In the genomic region with DNA sequence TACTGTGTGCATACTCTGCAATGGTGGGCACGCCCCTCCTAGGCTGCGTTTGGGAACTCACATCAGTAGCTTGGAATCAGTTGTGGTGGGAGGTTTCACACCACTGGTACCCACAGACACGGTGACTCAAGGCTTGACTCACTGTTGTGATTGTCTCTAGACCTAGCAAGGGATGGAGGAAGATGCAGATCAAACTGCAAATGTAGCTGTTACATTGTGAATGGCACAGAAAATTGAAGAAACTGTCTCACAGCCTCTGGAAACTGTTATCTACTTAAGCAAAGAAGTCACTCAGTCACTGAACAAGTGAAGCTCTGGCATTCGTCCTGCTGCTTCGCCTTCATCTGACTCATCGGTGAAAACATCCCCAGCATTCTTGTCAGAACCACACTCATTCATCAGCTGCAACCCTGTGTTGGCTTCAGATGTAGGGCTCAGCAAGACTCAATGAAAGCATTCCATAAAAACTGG, we compare ENCODE assay signal across 8 cellular contexts. TPM values are rescaled to one million over a fixed set of nuclear protein-coding genes. Genes with fewer than 3 reads are reported as not detected.
DNase-seq lines count a peak whose midpoint lies in the region; ATAC-seq, FAIRE-seq and TF ChIP-seq lines count a peak whose summit lies in the region.

No MANE protein-coding gene starts in this region.

- DNase-seq in LHCN-M2 (ENCODE audit: low read depth) = peak; percentile 96
- DNase-seq in activated CD8-positive, alpha-beta memory T cell treated with anti-CD3 and anti-CD28 coated beads, Interleukin-2, amount 10 ng/mL, durations not matched to agents 7 days and 5 days = peak; percentile 95
- peak; percentile 97 to 99 for DNase-seq in fibroblast of lung (ENCODE audit: low read depth in 2 of 2)
- DNase-seq in stimulated activated CD4-positive, alpha-beta T cell treated with anti-CD3 and anti-CD28 coated beads, Interleukin-2, amount 100 ng/mL, for 48 hours = peak; percentile 61 to 66
- no peak for DNase-seq in frontal cortex (ENCODE audit: low spot score in 2 of 2)
- DNase-seq in HEK293T (ENCODE audit: extremely low spot score) = no peak

- peaks cover 65% of the 10 kb centered on the region for H3K4me1 Mint-ChIP-seq in activated CD8-positive, alpha-beta memory T cell treated with anti-CD3 and anti-CD28 coated beads, Interleukin-2, amount 10 ng/mL, durations not matched to agents 7 days and 5 days

- H3K27ac Mint-ChIP-seq in activated CD8-positive, alpha-beta memory T cell treated with anti-CD3 and anti-CD28 coated beads, Interleukin-2, amount 10 ng/mL, durations not matched to agents 7 days and 5 days = peak overlapping the region; percentile 73

- H3K4me2 ChIP-seq in fibroblast of lung (ENCODE audit: extremely low read depth, insufficient read depth, low read length) = peak overlapping the region; percentile 52

- no peaks in the 10 kb centered on the region for H3K79me2 ChIP-seq in fibroblast of lung (ENCODE audit: control insufficient read depth, insufficient read depth, low read length)

- no peak overlapping the region for H3K9ac ChIP-seq in fibroblast of lung (ENCODE audit: insufficient read depth, low read length)

- H3K4me3 ChIP-seq in fibroblast of lung (replicated peaks in 1 of 4; ENCODE audit: control extremely low read depth in 1 of 4, insufficient read depth in 1 of 4, low read depth in 3 of 4, low read length in 4 of 4) = no peak overlapping the region

- H3K4me1 ChIP-seq in fibroblast of lung (ENCODE audit: control insufficient read depth, extremely low read depth, insufficient read depth, low read length) = peaks cover 11% of the 10 kb centered on the region

- H3K4me3 Mint-ChIP-seq in activated CD8-positive, alpha-beta memory T cell treated with anti-CD3 and anti-CD28 coated beads, Interleukin-2, amount 10 ng/mL, durations not matched to agents 7 days and 5 days = peak overlapping the region; percentile 12

- FAIRE-seq in frontal cortex (lab: Jason Lieb, UNC) = no peak

- POLR2A ChIA-PET in HEK293T (lab: Yijun Ruan, JAX) = no interaction called here

- CTCF ChIA-PET in activated CD8-positive, alpha-beta memory T cell treated with anti-CD3 and anti-CD28 coated beads, Interleukin-2, amount 10 ng/mL, durations not matched to agents 7 days and 5 days (lab: Charles Lee) = interaction anchor here (1.1 to 2.8 kb wide), 6 partner anchors 9 to 279 kb away, joined by 3 to 11 read pairs (median 4); no protein-coding TSS in a partner anchor
- CTCF ChIA-PET in HEK293T (lab: Yijun Ruan, JAX) = no interaction called here

- peak overlapping the region; percentile 8 for H3K27ac ChIP-seq in fibroblast of lung (ENCODE audit: insufficient read depth, low read length)

- H3K9me3 Mint-ChIP-seq in activated CD8-positive, alpha-beta memory T cell treated with anti-CD3 and anti-CD28 coated beads, Interleukin-2, amount 10 ng/mL, durations not matched to agents 7 days and 5 days (ENCODE audit: low read depth) = no peaks in the 10 kb centered on the region

- no peaks in the 10 kb centered on the region for H4K20me1 ChIP-seq in fibroblast of lung (ENCODE audit: control insufficient read depth, extremely low read depth, insufficient read depth, low read length)

- H2AFZ ChIP-seq in fibroblast of lung (ENCODE audit: low read length) = no peak overlapping the region

- H3K36me3 ChIP-seq in fibroblast of lung (ENCODE audit: control insufficient read depth, insufficient read depth, low read length) = no peaks in the 10 kb centered on the region

- no peak for TF ChIP-seq CTCF in fibroblast of lung (conservative IDR thresholded peaks at IDR 0.05 in 1 of 2, IDR thresholded peaks at IDR 0.05 in 1 of 2; ENCODE audit: low read depth in 1 of 2, low read length in 2 of 2)

- peaks cover 22% of the 10 kb centered on the region for H3K27me3 ChIP-seq in fibroblast of lung (ENCODE audit: control insufficient read depth, insufficient read depth, low read length)

- ATAC-seq in activated CD8-positive, alpha-beta memory T cell treated with anti-CD3 and anti-CD28 coated beads, Interleukin-2, amount 10 ng/mL, durations not matched to agents 7 days and 5 days = peak; percentile 85
- ATAC-seq in HG03342 (IDR thresholded peaks at IDR 0.05; ENCODE audit: unreplicated experiment) = no peak
- ATAC-seq in HG03025 (IDR thresholded peaks at IDR 0.05; ENCODE audit: low FRiP score, unreplicated experiment) = no peak

- peaks cover 30% of the 10 kb centered on the region for H3K27me3 Mint-ChIP-seq in activated CD8-positive, alpha-beta memory T cell treated with anti-CD3 and anti-CD28 coated beads, Interleukin-2, amount 10 ng/mL, durations not matched to agents 7 days and 5 days

- H3K9me3 ChIP-seq in fibroblast of lung (ENCODE audit: control insufficient read depth, insufficient read depth, low read depth, low read length) = no peaks in the 10 kb centered on the region

- H3K36me3 Mint-ChIP-seq in activated CD8-positive, alpha-beta memory T cell treated with anti-CD3 and anti-CD28 coated beads, Interleukin-2, amount 10 ng/mL, durations not matched to agents 7 days and 5 days = peaks cover 4% of the 10 kb centered on the region

TF ChIP-seq in HEK293T, 16 proteins besides CTCF, POLR2A, EP300 and RAD21:
- TF ChIP-seq SP1 (IDR thresholded peaks at IDR 0.05) (no peak), TARDBP (IDR thresholded peaks at IDR 0.05) (no peak), HDGF (IDR thresholded peaks at IDR 0.05; ENCODE audit: borderline replicate concordance) (no peak), NFRKB (IDR thresholded peaks at IDR 0.05) (no peak), CTBP1 (IDR thresholded peaks at IDR 0.05; ENCODE audit: borderline replicate concordance) (no peak), ELF4 (IDR thresholded peaks at IDR 0.05) (no peak), SUZ12 (IDR thresholded peaks at IDR 0.05) (no peak), LEF1 (IDR thresholded peaks at IDR 0.05; ENCODE audit: borderline replicate concordance) (no peak), ZNF384 (IDR thresholded peaks at IDR 0.05) (no peak), FOXM1 (IDR thresholded peaks at IDR 0.05; ENCODE audit: borderline replicate concordance) (no peak), FOXA1 (IDR thresholded peaks at IDR 0.05) (no peak), FOXK2 (IDR thresholded peaks at IDR 0.05) (no peak), L3MBTL2 (conservative IDR thresholded peaks at IDR 0.05) (no peak), ARNT (IDR thresholded peaks at IDR 0.05) (no peak), BHLHE40 (IDR thresholded peaks at IDR 0.05; ENCODE audit: borderline replicate concordance) (no peak)
- TF ChIP-seq, protein P1, sequence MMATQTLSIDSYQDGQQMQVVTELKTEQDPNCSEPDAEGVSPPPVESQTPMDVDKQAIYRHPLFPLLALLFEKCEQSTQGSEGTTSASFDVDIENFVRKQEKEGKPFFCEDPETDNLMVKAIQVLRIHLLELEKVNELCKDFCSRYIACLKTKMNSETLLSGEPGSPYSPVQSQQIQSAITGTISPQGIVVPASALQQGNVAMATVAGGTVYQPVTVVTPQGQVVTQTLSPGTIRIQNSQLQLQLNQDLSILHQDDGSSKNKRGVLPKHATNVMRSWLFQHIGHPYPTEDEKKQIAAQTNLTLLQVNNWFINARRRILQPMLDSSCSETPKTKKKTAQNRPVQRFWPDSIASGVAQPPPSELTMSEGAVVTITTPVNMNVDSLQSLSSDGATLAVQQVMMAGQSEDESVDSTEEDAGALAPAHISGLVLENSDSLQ (IDR thresholded peaks at IDR 0.05) = no peak

RNA-seq across cellular contexts. Expression of a gene that starts 59.5 kb away (rescaled TPM):
- total RNA-seq in LHCN-M2 (2014; rRNA removed) (25.5 and 31.3 TPM in 2 replicates), fibroblast of lung (34.2 and 56.0 TPM in 2 replicates), frontal cortex (11.0 TPM)
- 37.5 TPM for polyA plus RNA-seq in LHCN-M2 (2012)
- total RNA-seq in activated CD8-positive, alpha-beta memory T cell treated with anti-CD3 and anti-CD28 coated beads, Interleukin-2, amount 10 ng/mL, durations not matched to agents 7 days and 5 days = 10 to 100 TPM; 16.4 to 19.5 TPM
- polyA plus RNA-seq in fibroblast of lung = 39.3 and 60.3 TPM in 2 replicates
- 44.4 and 66.5 TPM in 2 replicates for polyA plus RNA-seq in fibroblast of lung (2012)
- polyA minus RNA-seq in fibroblast of lung (ENCODE audit: low replicate concordance) = 24.8 and 27.4 TPM in 2 replicates

Comparison
In these comparisons a context has a peak if more than half of its experiments do, and no peak if none do; other contexts are left out.
1. DNase-seq: peak in LHCN-M2 (single experiment), activated CD8-positive, alpha-beta memory T cell treated with anti-CD3 and anti-CD28 coated beads, Interleukin-2, amount 10 ng/mL, durations not matched to agents 7 days and 5 days (single experiment), fibroblast of lung (2 of 2) and stimulated activated CD4-positive, alpha-beta T cell treated with anti-CD3 and anti-CD28 coated beads, Interleukin-2, amount 100 ng/mL, for 48 hours (2 of 2); none in frontal cortex (0 of 2) and HEK293T (single experiment).